24 cellular contexts compared by ENCODE assay signal in the genomic region with DNA sequence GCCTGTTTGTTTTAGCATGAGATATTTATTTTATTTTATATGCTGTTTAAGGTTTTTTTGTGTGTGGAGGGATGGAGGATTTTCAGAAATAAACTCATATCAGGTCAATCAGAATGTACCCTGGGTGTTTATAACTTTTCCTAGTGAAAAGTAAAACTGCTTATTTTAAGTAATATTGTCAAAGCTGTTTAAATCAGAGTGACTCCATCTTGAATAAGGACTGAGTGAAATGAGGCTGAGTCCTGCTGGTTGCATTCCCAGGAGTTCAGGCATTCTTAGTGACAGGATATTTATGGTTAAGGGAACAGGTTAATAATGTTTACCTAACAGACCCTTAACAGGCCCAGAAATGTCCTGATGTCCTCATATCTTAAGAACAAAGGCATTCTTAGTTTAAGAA.
"Had no signal": no experiment of that assay in that cellular context is flagged by ENCODE, and none has a peak within 500 bp of the region (broad histone marks: within the 10 kb centered on the region; RNA-seq: fewer than 3 reads in every experiment).

No MANE protein-coding gene starts in this region.

- FAIRE-seq: astrocyte had no signal

- ATAC-seq: activated naive CD4-positive, alpha-beta T cell treated with anti-CD3 and anti-CD28 coated beads, Interleukin-2, amount 50 U/mL, for 72 hours; activated naive CD8-positive, alpha-beta T cell treated with anti-CD3 and anti-CD28 coated beads, Interleukin-2, amount 50 U/mL, for 24 hours; activated T-cell treated with anti-CD3 and anti-CD28 coated beads, Interleukin-2, amount 50 U/mL, for 4 hours; T-helper 17 cell had no signal

- H3K4me2 ChIP-seq: PC-9 had no signal

- H3K36me3 ChIP-seq: MG63 had no signal

- H2AFZ ChIP-seq: PC-9 had no signal

- DNase-seq: activated B cell treated with CpG ODN at 0.5 μM for 24 hours; activated CD4-positive, alpha-beta memory T cell treated with anti-CD3 and anti-CD28 coated beads for 36 hours; activated CD4-positive, alpha-beta T cell treated with anti-CD3 and anti-CD28 coated beads for 1 hour; activated CD4-positive, alpha-beta T cell treated with anti-CD3 and anti-CD28 coated beads, Interleukin-2, amount 10 ng/mL, durations not matched to agents 7 days and 5 days; activated CD8-positive, alpha-beta memory T cell treated with anti-CD3 and anti-CD28 coated beads for 24 hours; activated effector memory CD4-positive, alpha-beta T cell treated with anti-CD3 and anti-CD28 coated beads, Interleukin-2, amount 50 U/mL, for 16 hours; activated naive CD4-positive, alpha-beta T cell treated with Interleukin-2 at 50 U/mL for 16 hours; activated naive CD8-positive, alpha-beta T cell treated with anti-CD3 and anti-CD28 coated beads, Interleukin-2, amount 50 U/mL, for 24 hours; activated T-cell treated with anti-CD3 and anti-CD28 coated beads, Interleukin-2, amount 50 U/mL, for 4 hours; amygdala; MG63; MV-4-11; NCI-H1092 treated with DMSO at 0.1 percent for 48 hours; NCI-H1436; NCI-H1694 treated with DMSO at 0.1 percent for 48 hours; NCI-H2029 treated with DMSO at 0.1 percent for 48 hours; NCI-H446; NCI-H524; PC-9; SHP77 treated with DMSO at 0.1 percent for 48 hours; T-helper 17 cell; T-helper 9 cell had no signal

- H3K27me3 ChIP-seq: MG63 had no signal

- H3K27ac ChIP-seq: PC-9 had no signal

- H3K4me3 ChIP-seq: MG63, PC-9 had no signal

- H3K9me3 ChIP-seq: MG63 had no signal
